ENCODE assay signal across 8 cellular contexts in genomic region chr20:62407221-62407992, GRCh38. TPM values are rescaled to one million over a fixed set of nuclear protein-coding genes. Genes with fewer than 3 reads are reported as not detected.
DNase-seq lines count a peak whose midpoint lies in the region; ATAC-seq and TF ChIP-seq lines count a peak whose summit lies in the region.

Gene CABLES2 (minus strand): TSS chr20:62407285. CDS start chr20:62407276, 9 bp downstream.

- peak within 1 kb of the TSS; percentile 62; the same call in 1 of the 2 replicates for H2AFZ ChIP-seq in SK-N-SH (ENCODE audit: low read depth)

- TF ChIP-seq EP300 in SK-N-SH (IDR thresholded peaks at IDR 0.05; ENCODE audit: borderline replicate concordance in 1 of 2, low read depth in 1 of 2, low read length in 1 of 2): no peak

- peak; percentile 40 for TF ChIP-seq POLR2A in NB4 (IDR thresholded peaks at IDR 0.05; ENCODE audit: extremely low read depth, insufficient read length)
- TF ChIP-seq POLR2A in testis (IDR thresholded peaks at IDR 0.05): no peak

- H3K4me1 ChIP-seq in SK-N-SH (ENCODE audit: control insufficient read depth in 1 of 2, insufficient read depth in 2 of 2, low read depth in 1 of 2, low read length in 1 of 2) (peaks cover 0 to 64% of the 10 kb centered on the region in 2 experiments; a peak in 1 of 4 replicates), testis (peaks cover 31% of the 10 kb centered on the region)

- CTCF ChIA-PET in SK-N-SH (lab: Yijun Ruan, JAX): interaction anchor here (0.6 to 1.2 kb wide), 2 partner anchors 25 to 210 kb away, joined by 3 to 5 read pairs; no protein-coding TSS in a partner anchor

- intact Hi-C loops in testis (cut with DNase I; ENCODE audit: low total_unique reads): no loop called here

- TF ChIP-seq CTCF in GM10266 (IDR thresholded peaks at IDR 0.05; ENCODE audit: control insufficient read depth, insufficient read depth, low read depth, missing control alignments) (no peak), NB4 (IDR thresholded peaks at IDR 0.05; ENCODE audit: low read depth, low read length) (no peak), SK-N-SH (IDR thresholded peaks at IDR 0.05) (no peak), omental fat pad (IDR thresholded peaks at IDR 0.05) (no peak), testis (IDR thresholded peaks at IDR 0.05) (peak in 2 of 3 experiments; percentile 40 to 67)

- WGBS in SK-N-SH (ENCODE audit: low lambda C conversion rate): 17% methylated on average over 29 of the region's 73 CpGs
- WGBS in testis, 2 donors: 7 to 77% methylated on average over 4 to 39 of the region's 73 CpGs

- H3K9me2 ChIP-seq in SK-N-SH: no peaks in the 10 kb centered on the region

- no peaks in the 10 kb centered on the region for H3K27me3 ChIP-seq in SK-N-SH (ENCODE audit: insufficient read depth)
- H3K27me3 ChIP-seq in testis: no peaks in the 10 kb centered on the region

- H4K20me1 ChIP-seq in SK-N-SH (ENCODE audit: insufficient read depth): peaks cover 5% of the 10 kb centered on the region; the same call in 1 of the 2 replicates

- peak within 1 kb of the TSS; percentile 90 for H3K4me2 ChIP-seq in SK-N-SH

- H3K4me3 ChIP-seq in NB4 (ENCODE audit: low read depth, low read length) (peak within 1 kb of the TSS; percentile 63), SK-N-SH (ENCODE audit: low read depth in 2 of 2, low read length in 1 of 2) (peak within 1 kb of the TSS; percentile 66 to 76), testis (peak within 1 kb of the TSS; percentile 62 to 64)

- H3K36me3 ChIP-seq in SK-N-SH (replicated peaks in 1 of 2; ENCODE audit: control insufficient read depth in 1 of 2, insufficient read depth in 2 of 2, low read length in 1 of 2) (no peaks in the 10 kb centered on the region), testis (ENCODE audit: low read depth, missing control alignments) (no peaks in the 10 kb centered on the region)

- DNase-seq in GM10266 (ENCODE audit: extremely low spot score) (peak; percentile 99), NB4 (ENCODE audit: low read depth) (peak; percentile 96), SK-N-SH (peak; percentile 97), glomerular endothelial cell (ENCODE audit: extremely low read depth, low read depth, low spot score) (peak; percentile 14), omental fat pad (ENCODE audit: low spot score) (peak; percentile 81), testis (peak; percentile 96)
- DNase-seq in activated naive CD4-positive, alpha-beta T cell treated with anti-CD3 and anti-CD28 coated beads, Interleukin-2, amount 50 U/mL, for 16 hours: peak; percentile 93

- H3K27ac ChIP-seq in SK-N-SH (ENCODE audit: low read depth in 2 of 2, low read length in 1 of 2) (peak within 1 kb of the TSS in 1 of 2 experiments; percentile 65; a peak in 1 of 4 replicates), testis (peak within 1 kb of the TSS in 1 of 2 donors; percentile 64)

- POLR2A ChIA-PET in SK-N-SH (lab: Yijun Ruan, JAX): no interaction called here

- H3K79me2 ChIP-seq in SK-N-SH (ENCODE audit: insufficient read depth): peaks cover 10% of the 10 kb centered on the region; the same call in 1 of the 2 replicates

- peak; percentile 79 for ATAC-seq in HG02571 (IDR thresholded peaks at IDR 0.05; ENCODE audit: unreplicated experiment)
- peak; percentile 87 for ATAC-seq in omental fat pad (ENCODE audit: low FRiP score)

- H3K9ac ChIP-seq in SK-N-SH: peak within 1 kb of the TSS; percentile 70

- H3K9me3 ChIP-seq in SK-N-SH: no peaks in the 10 kb centered on the region
- H3K9me3 ChIP-seq in testis: no peaks in the 10 kb centered on the region

- no peaks in the 10 kb centered on the region for H3F3A ChIP-seq in SK-N-SH (replicated peaks; ENCODE audit: insufficient read depth)

- no peak for TF ChIP-seq RAD21 in SK-N-SH (IDR thresholded peaks at IDR 0.05; ENCODE audit: low read length)

TF ChIP-seq in SK-N-SH, 30 proteins besides CTCF, POLR2A, EP300 and RAD21:
- no peak for TF ChIP-seq SMC3 (IDR thresholded peaks at IDR 0.05; ENCODE audit: low read depth, low read length)
- TF ChIP-seq TAF1 (IDR thresholded peaks at IDR 0.05; ENCODE audit: borderline replicate concordance, low read depth, low read length): peak; percentile 69
- no peak for TF ChIP-seq USF2 (IDR thresholded peaks at IDR 0.05; ENCODE audit: borderline replicate concordance, low read depth, low read length)
- TF ChIP-seq CHD2 (IDR thresholded peaks at IDR 0.05; ENCODE audit: low read length, partially characterized antibody): peak; percentile 42
- TF ChIP-seq MXI1 (IDR thresholded peaks at IDR 0.05; ENCODE audit: low read depth, low read length): peak; percentile 18; the same call in 1 of the 2 replicates
- TF ChIP-seq FOSL2 (IDR thresholded peaks at IDR 0.05; ENCODE audit: borderline replicate concordance, low read depth): no peak
- TF ChIP-seq NRF1 (IDR thresholded peaks at IDR 0.05; ENCODE audit: low read depth, low read length): no peak
- no peak for TF ChIP-seq PBX3 (IDR thresholded peaks at IDR 0.05)
- TF ChIP-seq, protein P1, sequence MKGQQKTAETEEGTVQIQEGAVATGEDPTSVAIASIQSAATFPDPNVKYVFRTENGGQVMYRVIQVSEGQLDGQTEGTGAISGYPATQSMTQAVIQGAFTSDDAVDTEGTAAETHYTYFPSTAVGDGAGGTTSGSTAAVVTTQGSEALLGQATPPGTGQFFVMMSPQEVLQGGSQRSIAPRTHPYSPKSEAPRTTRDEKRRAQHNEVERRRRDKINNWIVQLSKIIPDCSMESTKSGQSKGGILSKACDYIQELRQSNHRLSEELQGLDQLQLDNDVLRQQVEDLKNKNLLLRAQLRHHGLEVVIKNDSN (IDR thresholded peaks at IDR 0.05; ENCODE audit: borderline replicate concordance, low read depth): no peak
- no peak for TF ChIP-seq REST (IDR thresholded peaks at IDR 0.05; ENCODE audit: low read depth, low read length)
- TF ChIP-seq RCOR1 (IDR thresholded peaks at IDR 0.05; ENCODE audit: low read length): peak; percentile 36
- TF ChIP-seq MAX (IDR thresholded peaks at IDR 0.05; ENCODE audit: low read depth): peak; percentile 61
- no peak for TF ChIP-seq TCF12 (IDR thresholded peaks at IDR 0.05)
TF ChIP-seq in SK-N-SH: peak in this region for 5.

RNA-seq across cellular contexts. Expression of gene CABLES2, which starts in this region (rescaled TPM):
- polyA plus RNA-seq in SK-N-SH (2012; rRNA removed) (4.2 and 4.8 TPM in 2 replicates), testis (ENCODE audit: insufficient read depth, low read depth, low replicate concordance) (83.0 TPM)
- 2.8 and 4.3 TPM in 2 replicates for polyA plus RNA-seq in SK-N-SH (2012; cell fraction: cytosol; rRNA removed)
- 6.6 and 7.6 TPM in 2 replicates for polyA plus RNA-seq in SK-N-SH (2012; cell fraction: nucleus; rRNA removed)
- total RNA-seq in glomerular endothelial cell (7.8 and 9.6 TPM in 2 replicates), omental fat pad (1 to 10 TPM; 1.5 to 2.8 (median 2.5) TPM), testis (10 to 100 TPM; 51.0 to 58.6 TPM)

Comparison
In these comparisons a context has a peak if more than half of its experiments do, and no peak if none do; other contexts are left out.
1. DNase-seq: peak in every context shown above with its lines; median percentile 99 in GM10266; 97 in SK-N-SH; 96 in NB4; 96 in testis; 93 in activated naive CD4-positive, alpha-beta T cell treated with anti-CD3 and anti-CD28 coated beads, Interleukin-2, amount 50 U/mL, for 16 hours; 81 in omental fat pad; 14 in glomerular endothelial cell.
2. CTCF ChIP-seq: peak in testis (2 of 3); none in GM10266 (single experiment), NB4 (single experiment), SK-N-SH (single experiment) and omental fat pad (0 of 3).
3. Peak in every context shown above with its lines, with median percentiles within 50 percentile points of each other: H3K4me3 ChIP-seq.